ENCODE assay signal across 33 cellular contexts in the genomic region with DNA sequence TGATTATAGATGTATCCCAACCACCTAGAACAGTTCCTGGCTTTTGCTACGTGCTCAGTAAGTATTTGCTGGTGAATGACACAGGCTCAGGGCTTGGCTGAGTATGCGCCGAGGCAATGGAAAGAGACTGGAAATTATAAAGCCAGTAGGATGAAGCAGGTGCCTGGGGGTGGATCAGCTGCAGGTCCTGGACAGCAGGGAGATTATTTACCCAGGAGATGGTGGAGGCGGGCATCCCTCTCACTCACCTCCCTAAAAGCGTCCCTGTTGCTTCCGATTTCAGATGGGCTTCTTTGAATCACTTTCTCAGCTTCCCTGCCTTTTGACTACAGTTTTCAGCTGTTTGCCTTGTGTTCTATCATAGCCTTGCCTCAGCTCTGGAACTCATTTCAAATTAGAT. TPM values are rescaled to one million over a fixed set of nuclear protein-coding genes. Genes with fewer than 3 reads are reported as not detected.
"Had no signal": no experiment of that assay in that cellular context is flagged by ENCODE, and none has a peak within 500 bp of the region (broad histone marks: within the 10 kb centered on the region; RNA-seq: fewer than 3 reads in every experiment).

No MANE protein-coding gene starts in this region.

- H3K4me1 Mint-ChIP-seq: activated B cell treated with CpG ODN at 0.5 μM for 24 hours; activated T-helper 17 cell treated with anti-CD3 and anti-CD28 coated beads, Interleukin-2, amount 50 U/mL, for 72 hours; central memory CD8-positive, alpha-beta T cell had no signal

- H3K9me3 ChIP-seq: gastrocnemius medialis had no signal

- H3K36me3 Mint-ChIP-seq: activated naive CD8-positive, alpha-beta T cell had no signal

- H3K4me3 Mint-ChIP-seq: activated B cell treated with CpG ODN at 0.5 μM for 24 hours; activated CD8-positive, alpha-beta T cell treated with anti-CD3 and anti-CD28 coated beads for 36 hours; activated naive CD8-positive, alpha-beta T cell; activated T-cell treated with anti-CD3 and anti-CD28 coated beads, Interleukin-2, amount 50 U/mL, for 4 hours; activated T-helper 17 cell treated with anti-CD3 and anti-CD28 coated beads, Interleukin-2, amount 50 U/mL, for 72 hours; central memory CD8-positive, alpha-beta T cell; dendritic cell treated with granulocyte-macrophage colony-stimulating factor and Interleukin-4, amounts not matched to agents 40 ng/mL and 50 ng/mL, for 4 days; endodermal cell; T-helper 17 cell; T-helper 2 cell treated with Interferon-gamma antibody and Interleukin-4, amounts not matched to agents 5 μg/mL and 100 μg/mL, for 36 hours had no signal

- H3K9me3 Mint-ChIP-seq: activated B cell treated with CpG ODN at 0.5 μM for 24 hours; activated CD8-positive, alpha-beta T cell treated with anti-CD3 and anti-CD28 coated beads for 36 hours; activated T-cell treated with anti-CD3 and anti-CD28 coated beads, Interleukin-2, amount 50 U/mL, for 4 hours; activated T-helper 17 cell treated with anti-CD3 and anti-CD28 coated beads, Interleukin-2, amount 50 U/mL, for 72 hours; central memory CD8-positive, alpha-beta T cell; dendritic cell treated with granulocyte-macrophage colony-stimulating factor and Interleukin-4, amounts not matched to agents 40 ng/mL and 50 ng/mL, for 4 days; endodermal cell; T-helper 2 cell treated with Interferon-gamma antibody and Interleukin-4, amounts not matched to agents 5 μg/mL and 100 μg/mL, for 36 hours had no signal

- H3K27ac Mint-ChIP-seq: activated B cell treated with CpG ODN at 0.5 μM for 24 hours; activated CD8-positive, alpha-beta T cell treated with anti-CD3 and anti-CD28 coated beads for 36 hours; activated naive CD8-positive, alpha-beta T cell; activated T-helper 17 cell treated with anti-CD3 and anti-CD28 coated beads, Interleukin-2, amount 50 U/mL, for 72 hours; dendritic cell treated with granulocyte-macrophage colony-stimulating factor and Interleukin-4, amounts not matched to agents 40 ng/mL and 50 ng/mL, for 4 days; endodermal cell; T-helper 17 cell; T-helper 2 cell treated with Interferon-gamma antibody and Interleukin-4, amounts not matched to agents 5 μg/mL and 100 μg/mL, for 36 hours had no signal

- H3K4me1 ChIP-seq: foreskin keratinocyte, gastrocnemius medialis had no signal

- H3K4me3 ChIP-seq: coronary artery, dorsolateral prefrontal cortex, gastrocnemius medialis had no signal

- H3K27ac ChIP-seq: brain microvascular endothelial cell, coronary artery, foreskin keratinocyte, gastrocnemius medialis, WERI-Rb-1 had no signal

- DNase-seq: activated B cell treated with CpG ODN at 0.5 μM for 24 hours; activated CD4-positive, alpha-beta T cell treated with anti-CD3 and anti-CD28 coated beads for 48 hours; activated CD4-positive, alpha-beta T cell treated with anti-CD3 and anti-CD28 coated beads, Interleukin-2, amount 50 U/mL, for 1 hour; activated CD4-positive, alpha-beta T cell treated with anti-CD3 and anti-CD28 coated beads, Interleukin-2, amount 50 U/mL, for 48 hours; activated CD8-positive, alpha-beta memory T cell treated with anti-CD3 and anti-CD28 coated beads for 24 hours; activated CD8-positive, alpha-beta T cell treated with anti-CD3 and anti-CD28 coated beads for 36 hours; activated effector memory CD4-positive, alpha-beta T cell treated with Interleukin-2 at 50 U/mL for 16 hours; activated gamma-delta T cell treated with Interleukin-2 at 50 U/mL for 16 hours; activated naive CD4-positive, alpha-beta T cell treated with anti-CD3 and anti-CD28 coated beads, Interleukin-2, amount 50 U/mL, for 16 hours; activated naive CD4-positive, alpha-beta T cell treated with Interleukin-2 at 50 U/mL for 16 hours; activated T-cell treated with anti-CD3 and anti-CD28 coated beads, Interleukin-2, amount 50 U/mL, for 4 hours; amniotic stem cell; brain microvascular endothelial cell; effector memory CD4-positive, alpha-beta T cell; endodermal cell; foreskin keratinocyte; gastrocnemius medialis; T-helper 1 cell; T-helper 17 cell; T1000; WERI-Rb-1 had no signal

- H3K27me3 ChIP-seq: brain microvascular endothelial cell, dorsolateral prefrontal cortex had no signal

- ATAC-seq: activated CD4-positive, CD25-positive, alpha-beta regulatory T cell treated with anti-CD3 and anti-CD28 coated beads, Interleukin-2, amount 50 U/mL, for 24 hours; activated CD8-positive, alpha-beta T cell treated with anti-CD3 and anti-CD28 coated beads for 36 hours; activated T-cell treated with anti-CD3 and anti-CD28 coated beads, Interleukin-2, amount 50 U/mL, for 4 hours; activated T-helper 17 cell treated with anti-CD3 and anti-CD28 coated beads, Interleukin-2, amount 50 U/mL, for 72 hours; esophagus mucosa; foreskin keratinocyte; gastrocnemius medialis; T-helper 17 cell had no signal

- H3K36me3 ChIP-seq: brain microvascular endothelial cell, gastrocnemius medialis, WERI-Rb-1 had no signal

RNA-seq across cellular contexts. Expression of a gene that starts 6.4 kb away (rescaled TPM):
- total RNA-seq: activated CD8-positive, alpha-beta T cell treated with anti-CD3 and anti-CD28 coated beads for 36 hours; epithelial cell of proximal tubule; esophagus mucosa; foreskin keratinocyte; glomerular endothelial cell had no signal
- polyA plus RNA-seq: foreskin keratinocyte had no signal

RNA-seq across cellular contexts. Expression of a gene that starts 42.3 kb away (rescaled TPM):
- total RNA-seq: activated B cell treated with CpG ODN at 0.5 μM for 24 hours; activated CD8-positive, alpha-beta T cell treated with anti-CD3 and anti-CD28 coated beads for 36 hours; activated T-helper 17 cell treated with anti-CD3 and anti-CD28 coated beads, Interleukin-2, amount 50 U/mL, for 72 hours; bronchial epithelial cell; epithelial cell of proximal tubule; foreskin keratinocyte; T-helper 17 cell had no signal
- polyA plus RNA-seq: foreskin keratinocyte had no signal
